ENCODE assay signal across 8 cellular contexts in genomic region chr14:105528197-105528858, GRCh38. TPM values are rescaled to one million over a fixed set of nuclear protein-coding genes. Genes with fewer than 3 reads are reported as not detected.
DNase-seq lines count a peak whose midpoint lies in the region; ATAC-seq, FAIRE-seq and TF ChIP-seq lines count a peak whose summit lies in the region.

No MANE protein-coding gene starts in this region.

- 2 to 3% (median 2%) methylated on average over 32 to 85 of the region's 85 CpGs for WGBS in small intestine, 3 donors

- DNase-seq in DMS53 (lab: John Stamatoyannopoulos, UW) (peak; percentile 71), DMS53 treated with DMSO at 0.1 percent for 48 hours (lab: John Stamatoyannopoulos, UW; ENCODE audit: unreplicated experiment) (no peak), NCI-H146 treated with DMSO at 0.1 percent for 48 hours (lab: John Stamatoyannopoulos, UW; ENCODE audit: unreplicated experiment) (peak; percentile 39), WERI-Rb-1 (peak; percentile 73), breast epithelium (ENCODE audit: low spot score in 2 of 2) (peak; percentile 50 to 81), inferior parietal cortex (ENCODE audit: extremely low spot score) (peak; percentile 80), small intestine (peak; percentile 55)

- H3K27ac ChIP-seq in WERI-Rb-1 (peak overlapping the region; percentile 40; the same call in 1 of the 2 replicates), breast epithelium (peak overlapping the region; percentile 75 to 88), small intestine (ENCODE audit: low read depth in 1 of 2, low read length in 1 of 2) (no peak overlapping the region)

- no peak for TF ChIP-seq POLR2A in breast epithelium (IDR thresholded peaks at IDR 0.05)

- H3K36me3 ChIP-seq in WERI-Rb-1 (peaks cover 4% of the 10 kb centered on the region; the same call in 1 of the 2 replicates), breast epithelium (no peaks in the 10 kb centered on the region), small intestine (ENCODE audit: control insufficient read depth in 2 of 2, insufficient read depth in 2 of 2, low read length in 2 of 2) (no peaks in the 10 kb centered on the region)

- FAIRE-seq in small intestine (lab: Jason Lieb, UNC), result no peak

- no peak for ATAC-seq in HG03457 (IDR thresholded peaks at IDR 0.05; ENCODE audit: unreplicated experiment)

- H3K27me3 ChIP-seq in WERI-Rb-1 (ENCODE audit: insufficient read depth, low read depth, severe bottlenecking) (peaks cover 18% of the 10 kb centered on the region), breast epithelium (peaks cover 0 to 3% of the 10 kb centered on the region in 2 donors), small intestine (ENCODE audit: control insufficient read depth in 2 of 2, insufficient read depth in 2 of 2, low read length in 2 of 2) (peaks cover 2 to 7% of the 10 kb centered on the region in 2 donors)

- H3K4me3 ChIP-seq in WERI-Rb-1 (ENCODE audit: low read depth, low read length) (peak overlapping the region; percentile 66), breast epithelium (peak overlapping the region; percentile 58 to 79 (median 74)), small intestine (ENCODE audit: low read depth in 1 of 2, low read length in 2 of 2) (peak overlapping the region in 1 of 2 donors; percentile 51)

- no peaks in the 10 kb centered on the region for H3K9me3 ChIP-seq in WERI-Rb-1 (ENCODE audit: severe bottlenecking)
- no peaks in the 10 kb centered on the region for H3K9me3 ChIP-seq in breast epithelium
- no peaks in the 10 kb centered on the region for H3K9me3 ChIP-seq in small intestine (ENCODE audit: control insufficient read depth, low read depth)

- H3K4me1 ChIP-seq in breast epithelium (peaks cover 4 to 24% of the 10 kb centered on the region in 2 donors), small intestine (ENCODE audit: control insufficient read depth in 2 of 2, insufficient read depth in 1 of 2, low read depth in 1 of 2, low read length in 1 of 2) (peaks cover 0 to 2% of the 10 kb centered on the region in 2 donors)

- peak; percentile 92 for TF ChIP-seq CTCF in WERI-Rb-1 (IDR thresholded peaks at IDR 0.05; ENCODE audit: low read depth, low read length)
- peak; percentile 63 to 79 (median 64) for TF ChIP-seq CTCF in breast epithelium (IDR thresholded peaks at IDR 0.05)

- intact Hi-C loops in breast epithelium (cut with DNase I; ENCODE audit: low total_unique reads), result no loop called here

RNA-seq across cellular contexts. Expression of gene TMEM121, which starts 1.9 kb away (rescaled TPM):
- total RNA-seq in breast epithelium, result 1 to 10 TPM; 2.4 to 9.2 (median 9.2) TPM
- 1 to 10 TPM in 1 of 3 donors, not detected in 2; 2.0 TPM for polyA plus RNA-seq in small intestine

RNA-seq across cellular contexts. Expression of gene TEDC1, which starts 37.3 kb away (rescaled TPM):
- total RNA-seq in breast epithelium, result 1 to 10 TPM; 4.9 to 7.8 (median 6.7) TPM
- 10 to 100 TPM; 23.8 to 28.0 (median 23.9) TPM for polyA plus RNA-seq in small intestine

RNA-seq across cellular contexts. Expression of gene CRIP1, which starts 41.6 kb away (rescaled TPM):
- total RNA-seq in breast epithelium, result 10 to 100 TPM; 24.1 to 32.8 (median 32.8) TPM
- polyA plus RNA-seq in small intestine, result 1,000 to 10,000 TPM in 1 of 3 donors, 100 to 1,000 TPM in 2; 150 to 3,839 (median 623) TPM

RNA-seq across cellular contexts. Expression of gene CRIP2, which starts 53.7 kb away (rescaled TPM):
- 100 to 1,000 TPM in 1 of 3 donors, 10 to 100 TPM in 2; 46.2 to 146 (median 92.1) TPM for total RNA-seq in breast epithelium
- polyA plus RNA-seq in small intestine, result 100 to 1,000 TPM in 1 of 3 donors, 10 to 100 TPM in 1, 1 to 10 TPM in 1; 8.9 to 137 (median 45.1) TPM

Comparison
In these comparisons a context has a peak if more than half of its experiments do, and no peak if none do; other contexts are left out.
1. H3K27ac ChIP-seq: peak in WERI-Rb-1 (single experiment) and breast epithelium (2 of 2); none in small intestine (0 of 2).